Comparison of ENCODE assay signal across 15 cellular contexts in the genomic region with DNA sequence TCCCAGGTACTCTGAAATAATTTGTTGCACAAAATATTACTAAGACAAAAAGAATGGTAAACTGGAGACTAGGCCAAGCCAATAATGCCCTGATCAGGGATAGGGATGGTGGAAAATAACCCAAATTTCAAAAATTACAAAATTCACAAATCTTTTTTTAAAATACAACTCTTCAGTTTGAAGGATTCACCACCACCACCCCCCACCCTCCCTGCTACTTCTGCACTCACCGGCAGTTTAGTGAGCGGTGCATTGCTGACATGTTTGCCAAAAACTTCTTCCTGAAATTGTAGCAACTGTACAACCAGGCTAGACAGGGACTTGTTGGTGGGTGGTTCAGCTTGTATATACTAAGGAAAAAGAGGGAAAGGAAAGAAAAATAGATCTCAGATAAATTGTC. TPM values are rescaled to one million over a fixed set of nuclear protein-coding genes. Genes with fewer than 3 reads are reported as not detected.
DNase-seq lines count a peak whose midpoint lies in the region; ATAC-seq and TF ChIP-seq lines count a peak whose summit lies in the region.
"Had no signal": no experiment of that assay in that cellular context is flagged by ENCODE, and none has a peak within 500 bp of the region (broad histone marks: within the 10 kb centered on the region; RNA-seq: fewer than 3 reads in every experiment).

No MANE protein-coding gene starts in this region.

- no peaks in the 10 kb centered on the region for H3K27me3 Mint-ChIP-seq in stimulated activated naive CD8-positive, alpha-beta T cell treated with anti-CD3 and anti-CD28 coated beads, Interleukin-15, Interleukin-2, amounts not matched to agents 100 ng/mL and 50 ng/mL, for 24 hours
- H3K27me3 Mint-ChIP-seq in immature natural killer cell (ENCODE audit: low read depth in 3 of 3) (peaks cover 10 to 18% (median 16%) of the 10 kb centered on the region in 3 donors), progenitor cell of endocrine pancreas (no peaks in the 10 kb centered on the region)
- H3K27me3 Mint-ChIP-seq: dendritic cell treated with granulocyte-macrophage colony-stimulating factor and Interleukin-4, amounts not matched to agents 40 ng/mL and 50 ng/mL, for 4 days had no signal

- no peaks in the 10 kb centered on the region for H3K27me3 ChIP-seq in RWPE2 (ENCODE audit: insufficient read depth, poor library complexity, severe bottlenecking)
- no peaks in the 10 kb centered on the region for H3K27me3 ChIP-seq in body of pancreas

- TF ChIP-seq POLR2A in body of pancreas (IDR thresholded peaks at IDR 0.05): no peak

- peaks cover 43% of the 10 kb centered on the region for H3K4me1 Mint-ChIP-seq in stimulated activated naive CD8-positive, alpha-beta T cell treated with anti-CD3 and anti-CD28 coated beads, Interleukin-15, Interleukin-2, amounts not matched to agents 100 ng/mL and 50 ng/mL, for 24 hours (ENCODE audit: low read depth)
- peaks cover 34 to 46% of the 10 kb centered on the region in 2 donors for H3K4me1 Mint-ChIP-seq in immature natural killer cell
- peaks cover 14% of the 10 kb centered on the region for H3K4me1 Mint-ChIP-seq in progenitor cell of endocrine pancreas (ENCODE audit: low read depth)

- 47 to 73% methylated on average over 2 of the region's 2 CpGs for WGBS in body of pancreas, 2 donors

- TF ChIP-seq CTCF in RWPE2 (IDR thresholded peaks at IDR 0.05; ENCODE audit: poor library complexity, severe bottlenecking): no peak
- TF ChIP-seq CTCF in progenitor cell of endocrine pancreas (IDR thresholded peaks at IDR 0.05; ENCODE audit: unreplicated experiment): no peak
- no peak for TF ChIP-seq CTCF in body of pancreas (IDR thresholded peaks at IDR 0.05)

- intact Hi-C loops in body of pancreas (cut with DNase I): loop anchor here (2.0 kb wide), 1 partner anchor 66 kb away; no protein-coding TSS in a partner anchor

- H3K4me1 ChIP-seq in RWPE2 (ENCODE audit: insufficient read depth, poor library complexity, severe bottlenecking) (peaks cover 7% of the 10 kb centered on the region), body of pancreas (peaks cover 25% of the 10 kb centered on the region)

- ATAC-seq in stimulated activated naive CD8-positive, alpha-beta T cell treated with anti-CD3 and anti-CD28 coated beads, Interleukin-15, Interleukin-2, amounts not matched to agents 100 U/mL and 50 U/mL, for 24 hours: no peak
- ATAC-seq in RWPE2 (ENCODE audit: low read depth) (no peak), body of pancreas (no peak)
- ATAC-seq: CD8-positive, alpha-beta T cell; stimulated activated naive B cell treated with anti-CD40 and anti-IgM and Interleukin-4, amounts not matched to agents 10 μg/mL and 1 μg/mL and 100 μg/mL, for 72 hours had no signal

- H3K27ac ChIP-seq in RWPE2 (ENCODE audit: poor library complexity, severe bottlenecking): peak overlapping the region; percentile 80
- H3K27ac ChIP-seq in body of pancreas: peak overlapping the region in 1 of 4 donors; percentile 96

- peaks cover 44% of the 10 kb centered on the region for H3K36me3 Mint-ChIP-seq in stimulated activated naive CD8-positive, alpha-beta T cell treated with anti-CD3 and anti-CD28 coated beads, Interleukin-15, Interleukin-2, amounts not matched to agents 100 ng/mL and 50 ng/mL, for 24 hours (ENCODE audit: low read depth)
- H3K36me3 Mint-ChIP-seq in immature natural killer cell (peaks cover 7 to 20% (median 8%) of the 10 kb centered on the region in 3 donors), progenitor cell of endocrine pancreas (ENCODE audit: insufficient read depth) (peaks cover 8% of the 10 kb centered on the region)

- peak overlapping the region; percentile 92 for H3K4me3 Mint-ChIP-seq in stimulated activated naive CD8-positive, alpha-beta T cell treated with anti-CD3 and anti-CD28 coated beads, Interleukin-15, Interleukin-2, amounts not matched to agents 100 ng/mL and 50 ng/mL, for 24 hours
- H3K4me3 Mint-ChIP-seq in immature natural killer cell: peak overlapping the region in 4 of 5 donors; percentile 29 to 93 (median 68)
- H3K4me3 Mint-ChIP-seq in progenitor cell of endocrine pancreas (ENCODE audit: low read depth): no peak overlapping the region

- peak overlapping the region; percentile 48 for H3K27ac Mint-ChIP-seq in stimulated activated naive CD8-positive, alpha-beta T cell treated with anti-CD3 and anti-CD28 coated beads, Interleukin-15, Interleukin-2, amounts not matched to agents 100 ng/mL and 50 ng/mL, for 24 hours
- H3K27ac Mint-ChIP-seq in immature natural killer cell (peak overlapping the region in 5 of 6 donors; percentile 55 to 91 (median 73)), progenitor cell of endocrine pancreas (no peak overlapping the region)
- H3K27ac Mint-ChIP-seq: stimulated activated naive B cell treated with anti-CD40 and anti-IgM and Interleukin-4, amounts not matched to agents 10 μg/mL and 1 μg/mL and 100 μg/mL, for 72 hours had no signal

- H3K9me3 Mint-ChIP-seq in stimulated activated naive CD8-positive, alpha-beta T cell treated with anti-CD3 and anti-CD28 coated beads, Interleukin-15, Interleukin-2, amounts not matched to agents 100 ng/mL and 50 ng/mL, for 24 hours: no peaks in the 10 kb centered on the region
- no peaks in the 10 kb centered on the region for H3K9me3 Mint-ChIP-seq in immature natural killer cell
- no peaks in the 10 kb centered on the region for H3K9me3 Mint-ChIP-seq in progenitor cell of endocrine pancreas (ENCODE audit: low read depth)
- H3K9me3 Mint-ChIP-seq: CD8-positive, alpha-beta T cell; dendritic cell treated with granulocyte-macrophage colony-stimulating factor and Interleukin-4, amounts not matched to agents 40 ng/mL and 50 ng/mL, for 4 days; stimulated activated naive B cell treated with anti-CD40 and anti-IgM and Interleukin-4, amounts not matched to agents 10 μg/mL and 1 μg/mL and 100 μg/mL, for 72 hours had no signal

- H3K9me3 ChIP-seq in RWPE2 (ENCODE audit: severe bottlenecking) (no peaks in the 10 kb centered on the region), body of pancreas (no peaks in the 10 kb centered on the region)

- H3K36me3 ChIP-seq in RWPE2 (ENCODE audit: low read depth): peaks cover 55% of the 10 kb centered on the region
- peaks cover 0 to 22% of the 10 kb centered on the region in 2 donors for H3K36me3 ChIP-seq in body of pancreas (replicated peaks in 1 of 2; ENCODE audit: insufficient read depth in 1 of 2, low read depth in 2 of 2)

- no peak for DNase-seq in stimulated activated naive CD8-positive, alpha-beta T cell treated with anti-CD3 and anti-CD28 coated beads, Interleukin-15, Interleukin-2, amounts not matched to agents 100 U/mL and 50 U/mL, for 24 hours
- no peak for DNase-seq in RWPE2 (ENCODE audit: low spot score)
- DNase-seq in immature natural killer cell: no peak
- DNase-seq in T1000 (lab: John Stamatoyannopoulos, UW): no peak
- no peak for DNase-seq in progenitor cell of endocrine pancreas (ENCODE audit: low spot score, unreplicated experiment)
- no peak for DNase-seq in body of pancreas
- DNase-seq in inferior parietal cortex (ENCODE audit: extremely low spot score): no peak
- DNase-seq: anterior cingulate cortex; CD8-positive, alpha-beta T cell; NCI-H1048; retina; stimulated activated CD4-positive, alpha-beta T cell treated with anti-CD3 and anti-CD28 coated beads, Interleukin-4, amount 100 ng/mL, for 1 hour; stimulated activated naive B cell treated with anti-CD40 and anti-IgM and Interleukin-4, amounts not matched to agents 10 μg/mL and 1 μg/mL and 100 μg/mL, for 72 hours had no signal

- H3K4me3 ChIP-seq in RWPE2 (ENCODE audit: severe bottlenecking) (no peak overlapping the region), body of pancreas (no peak overlapping the region)

RNA-seq across cellular contexts. Expression of gene SMARCC2, which starts 2.3 kb away (rescaled TPM):
- 100 to 1,000 TPM in 1 of 3 donors, 10 to 100 TPM in 2; 25.7 to 118 (median 43.7) TPM for polyA plus RNA-seq in immature natural killer cell
- total RNA-seq in progenitor cell of endocrine pancreas (202 and 207 TPM in 2 replicates), body of pancreas (10 to 100 TPM; 46.2 to 50.8 TPM)

RNA-seq across cellular contexts. Expression of gene MYL6, which starts 28.8 kb away (rescaled TPM):
- 1,000 to 10,000 TPM; 2,998 to 5,712 (median 4,230) TPM for polyA plus RNA-seq in immature natural killer cell
- total RNA-seq in progenitor cell of endocrine pancreas: 1,155 and 1,178 TPM in 2 replicates
- 1,000 to 10,000 TPM in 1 of 2 donors, 100 to 1,000 TPM in 1; 838 to 1,110 TPM for total RNA-seq in body of pancreas

RNA-seq across cellular contexts. Expression of gene MYL6B, which starts 34.6 kb away (rescaled TPM):
- polyA plus RNA-seq in immature natural killer cell: 10 to 100 TPM in 1 of 3 donors, 1 to 10 TPM in 2; 1.5 to 12.9 (median 9.3) TPM
- total RNA-seq in progenitor cell of endocrine pancreas (169 and 172 TPM in 2 replicates), body of pancreas (10 to 100 TPM in 1 of 2 donors, 1 to 10 TPM in 1; 7.5 to 24.1 TPM)

RNA-seq across cellular contexts. Expression of gene RNF41, which starts 34.8 kb away (rescaled TPM):
- 10 to 100 TPM; 49.0 to 55.1 (median 49.3) TPM for polyA plus RNA-seq in immature natural killer cell
- total RNA-seq in progenitor cell of endocrine pancreas (50.0 and 50.8 TPM in 2 replicates), body of pancreas (10 to 100 TPM; 13.2 TPM)

RNA-seq across cellular contexts. Expression of gene NABP2, which starts 37.2 kb away (rescaled TPM):
- polyA plus RNA-seq in immature natural killer cell: 1 to 10 TPM; 3.2 to 8.8 (median 6.8) TPM
- total RNA-seq in progenitor cell of endocrine pancreas (37.9 and 40.5 TPM in 2 replicates), body of pancreas (10 to 100 TPM; 11.9 to 16.3 TPM)
